9 cellular contexts compared by ENCODE assay signal in the genomic region with DNA sequence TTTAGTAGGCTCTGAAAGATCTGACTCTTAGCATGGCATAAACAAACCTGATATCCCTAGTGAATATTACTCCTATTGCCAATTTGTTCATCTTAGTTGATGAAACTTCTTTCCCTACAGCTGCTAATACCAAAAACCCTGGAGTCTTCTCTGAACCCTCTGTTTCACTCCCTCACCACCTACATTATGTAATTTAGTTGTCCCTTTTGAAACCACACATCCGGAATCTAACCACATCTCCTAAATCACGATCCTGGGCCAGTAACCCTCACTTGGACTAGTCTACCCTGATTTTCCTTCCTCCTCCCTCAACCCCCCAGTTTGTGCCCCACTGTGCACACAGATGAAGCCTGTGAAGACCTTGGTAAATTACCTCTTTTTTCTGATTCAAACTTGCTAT. TPM values are rescaled to one million over a fixed set of nuclear protein-coding genes. Genes with fewer than 3 reads are reported as not detected.
DNase-seq lines count a peak whose midpoint lies in the region; ATAC-seq and TF ChIP-seq lines count a peak whose summit lies in the region.
"Had no signal": no experiment of that assay in that cellular context is flagged by ENCODE, and none has a peak within 500 bp of the region (broad histone marks: within the 10 kb centered on the region; RNA-seq: fewer than 3 reads in every experiment).

No MANE protein-coding gene starts in this region.

- H3K9me3 ChIP-seq in A673 (ENCODE audit: low read depth, low read length, poor library complexity, severe bottlenecking) (peaks cover 49% of the 10 kb centered on the region), H9 (ENCODE audit: control insufficient read depth, low read depth, low read length) (peaks cover 4% of the 10 kb centered on the region), mesenchymal stem cell (ENCODE audit: control insufficient read depth, low read length) (peaks cover 39% of the 10 kb centered on the region)

- H2AK5ac ChIP-seq in H9 (ENCODE audit: insufficient read length, low read length) (no peak overlapping the region), mesenchymal stem cell (ENCODE audit: low read length, severe bottlenecking) (no peak overlapping the region)

- no peak for TF ChIP-seq CTCF in A673 (conservative IDR thresholded peaks at IDR 0.05; ENCODE audit: low read depth, low read length)
- no peak for TF ChIP-seq CTCF in H9 (conservative IDR thresholded peaks at IDR 0.05)
- TF ChIP-seq CTCF in astrocyte of the spinal cord (IDR thresholded peaks at IDR 0.05; ENCODE audit: low read depth, low read length) = no peak

- peak overlapping the region; percentile 66 for H3K27ac ChIP-seq in A673 (ENCODE audit: low read depth, low read length, poor library complexity, severe bottlenecking)
- H3K27ac ChIP-seq in H9 (ENCODE audit: insufficient read length, low read depth, low read length) = no peak overlapping the region
- no peak overlapping the region for H3K27ac ChIP-seq in mesenchymal stem cell (ENCODE audit: low read length, poor library complexity, severe bottlenecking)

- BruUV-seq in A673 (replicated peaks; lab: Mats Ljungman, UMichigan) = no TSS peak

- in situ Hi-C loops in astrocyte of the spinal cord (cut with HindIII; ENCODE audit: low sequenced_read_pairs) = no loop called here

- H3K9ac ChIP-seq in H9 (ENCODE audit: extremely low read depth, insufficient read length, low read length) (peak overlapping the region; percentile 70), mesenchymal stem cell (ENCODE audit: low read length) (peak overlapping the region; percentile 94)

- H3K27me3 Mint-ChIP-seq in H9 (ENCODE audit: low read depth) = peaks cover 2% of the 10 kb centered on the region; the same call in 1 of the 2 replicates

- H3K27me3 ChIP-seq in A673 (replicated peaks; ENCODE audit: insufficient read depth, low read depth, low read length, poor library complexity) (no peaks in the 10 kb centered on the region), H9 (ENCODE audit: insufficient read depth, low read length) (no peaks in the 10 kb centered on the region), mesenchymal stem cell (ENCODE audit: control insufficient read depth in 1 of 2, insufficient read depth in 1 of 2, low read length in 2 of 2) (no peaks in the 10 kb centered on the region)

- H3K4me2 ChIP-seq in H9 (ENCODE audit: insufficient read depth, insufficient read length, low read length) = peak overlapping the region; percentile 92
- H3K4me2 ChIP-seq in mesenchymal stem cell (ENCODE audit: low read length, poor library complexity, severe bottlenecking) = peak overlapping the region; percentile 87

- H3K56ac ChIP-seq in H9 (ENCODE audit: insufficient read length, low read depth, low read length) = no peak overlapping the region

- peaks cover 12 to 15% of the 10 kb centered on the region in 2 experiments for H3K4me1 Mint-ChIP-seq in H9

- peaks cover 21 to 67% of the 10 kb centered on the region in 2 experiments for H3K9me3 Mint-ChIP-seq in H9

- POLR2A ChIA-PET in A673 (lab: Charles Lee; ENCODE audit: low non-redundant PET) = no interaction called here

- H3K27ac Mint-ChIP-seq in H9 = peak overlapping the region in 1 of 3 experiments; percentile 3; a peak in 2 of 7 replicates

- peaks cover 34 to 54% (median 40%) of the 10 kb centered on the region in 3 experiments for H3K36me3 Mint-ChIP-seq in H9 (ENCODE audit: insufficient read depth in 1 of 3, low read depth in 3 of 3)

- H3K79me1 ChIP-seq in H9 (ENCODE audit: insufficient read depth, low read depth, low read length, poor library complexity, severe bottlenecking) (peaks cover 10% of the 10 kb centered on the region), mesenchymal stem cell (replicated peaks; ENCODE audit: low read length, poor library complexity, severe bottlenecking) (peaks cover 34% of the 10 kb centered on the region)

- H4K5ac ChIP-seq in H9 (ENCODE audit: insufficient read length, low read depth, low read length) = no peak overlapping the region

- H2BK5ac ChIP-seq in H9 (ENCODE audit: insufficient read length, low read length) (no peak overlapping the region), mesenchymal stem cell (ENCODE audit: low read depth, low read length, poor library complexity, severe bottlenecking) (no peak overlapping the region)

- no peak overlapping the region for H4K8ac ChIP-seq in H9 (replicated peaks; ENCODE audit: insufficient read length, low read depth, low read length)
- no peak overlapping the region for H4K8ac ChIP-seq in mesenchymal stem cell (ENCODE audit: low read length)

- H3K4me1 ChIP-seq in A673 (ENCODE audit: insufficient read depth, low read length, poor library complexity, severe bottlenecking) (no peaks in the 10 kb centered on the region), H9 (ENCODE audit: insufficient read depth, low read length) (no peaks in the 10 kb centered on the region), mesenchymal stem cell (ENCODE audit: control insufficient read depth, insufficient read depth, low read depth, low read length) (peaks cover 7% of the 10 kb centered on the region)

- no peak overlapping the region for H3K23ac ChIP-seq in H9 (ENCODE audit: insufficient read length, low read depth, low read length)
- H3K23ac ChIP-seq in mesenchymal stem cell (ENCODE audit: low read length in 2 of 2) = no peak overlapping the region

- no peak overlapping the region for H2BK12ac ChIP-seq in H9 (ENCODE audit: insufficient read length, low read depth, low read length)
- H2BK12ac ChIP-seq in mesenchymal stem cell (ENCODE audit: low read length in 2 of 2) = no peak overlapping the region

- peaks cover 8% of the 10 kb centered on the region for H3K23me2 ChIP-seq in H9 (ENCODE audit: insufficient read length, low read depth, low read length, poor library complexity, severe bottlenecking)

- no CpG with 5 or more reads among the region's 2 CpGs for WGBS in H9 (ENCODE audit: extremely low coverage, insufficient read length, low lambda C conversion rate)
- 98% methylated on average over 2 of the region's 2 CpGs for WGBS in mesenchymal stem cell

- H2BK20ac ChIP-seq in H9 (ENCODE audit: low read depth, low read length, poor library complexity, severe bottlenecking) = no peak overlapping the region

- H2AFZ ChIP-seq in H9 (ENCODE audit: low read length) = no peak overlapping the region
- no peak overlapping the region for H2AFZ ChIP-seq in mesenchymal stem cell (ENCODE audit: low read depth, low read length)

- intact Hi-C loops in A673 (cut with micrococcal nuclease; ENCODE audit: unreplicated experiment) = no loop called here

- H3K18ac ChIP-seq in H9 (ENCODE audit: insufficient read length, low read depth, low read length) (no peak overlapping the region), mesenchymal stem cell (ENCODE audit: low read depth in 1 of 2, low read length in 2 of 2) (no peak overlapping the region)

- H2BK120ac ChIP-seq in H9 (ENCODE audit: low read depth, low read length, poor library complexity, severe bottlenecking) (no peak overlapping the region), mesenchymal stem cell (ENCODE audit: low read depth, low read length) (no peak overlapping the region)

- H3T11ph ChIP-seq in H9 (ENCODE audit: low read length) = no peak overlapping the region

- H3K4me3 ChIP-seq in A673 (ENCODE audit: low read depth, low read length, poor library complexity, severe bottlenecking) = peak overlapping the region; percentile 72
- peak overlapping the region; percentile 85 for H3K4me3 ChIP-seq in astrocyte of the spinal cord (ENCODE audit: low read depth, low read length)
- H3K4me3 ChIP-seq in mesenchymal stem cell (ENCODE audit: insufficient read depth in 1 of 2, low read depth in 1 of 2, low read length in 2 of 2) = peak overlapping the region in 1 of 2 experiments; percentile 95

- H4K20me1 ChIP-seq in H9 (ENCODE audit: control insufficient read depth, insufficient read depth, insufficient read length) = no peaks in the 10 kb centered on the region

- ATAC-seq in GM18498 (IDR thresholded peaks at IDR 0.05; ENCODE audit: unreplicated experiment) (no peak), HG02973 (IDR thresholded peaks at IDR 0.05; ENCODE audit: unreplicated experiment) (no peak), HG03045 (IDR thresholded peaks at IDR 0.05; ENCODE audit: unreplicated experiment) (no peak)

- peaks cover 35% of the 10 kb centered on the region for H3K79me2 ChIP-seq in H9 (ENCODE audit: insufficient read depth, low read length)

- H2BK15ac ChIP-seq in H9 (ENCODE audit: low read depth, low read length) (no peak overlapping the region), mesenchymal stem cell (ENCODE audit: low read depth, poor library complexity, severe bottlenecking) (no peak overlapping the region)

- H4K91ac ChIP-seq in H9 (ENCODE audit: insufficient read length, low read depth, low read length) (no peak overlapping the region), mesenchymal stem cell (ENCODE audit: low read length) (no peak overlapping the region)

- CTCF ChIA-PET in A673 (lab: Charles Lee) = no interaction called here

- H3K4me3 Mint-ChIP-seq in H9 = peak overlapping the region; percentile 93

- H3K14ac ChIP-seq in H9 (ENCODE audit: insufficient read depth, low read length) (no peak overlapping the region), mesenchymal stem cell (ENCODE audit: low read length in 2 of 2) (no peak overlapping the region)

- DNase-seq in A673 (ENCODE audit: low spot score) = no peak
- no peak for DNase-seq in H9
- DNase-seq in astrocyte of the spinal cord (ENCODE audit: low read depth, low spot score) = no peak
- no peak for DNase-seq in mesenchymal stem cell
- DNase-seq in hepatic stellate cell (ENCODE audit: low spot score) = no peak
- DNase-seq: NCI-H2029 had no signal

- H3K36me3 ChIP-seq in A673 (ENCODE audit: insufficient read depth, low read length, poor library complexity, severe bottlenecking) = peaks cover 27% of the 10 kb centered on the region
- H3K36me3 ChIP-seq in mesenchymal stem cell (ENCODE audit: control insufficient read depth in 1 of 2, insufficient read depth in 2 of 2, low read depth in 1 of 2, low read length in 2 of 2) = peaks cover 26 to 31% of the 10 kb centered on the region in 2 experiments

- H3K4ac ChIP-seq in H9 (ENCODE audit: low read depth, low read length) (no peak overlapping the region), mesenchymal stem cell (ENCODE audit: low read depth in 1 of 2, low read length in 2 of 2) (no peak overlapping the region)

RNA-seq across cellular contexts. Expression of a gene that starts 1.2 kb away (rescaled TPM):
- total RNA-seq in A673 (2021) = 9.5 and 11.0 TPM in 2 replicates
- 11.9 and 12.3 TPM in 2 replicates for total RNA-seq in H9 (2021)
- polyA plus RNA-seq in mesenchymal stem cell (2013, experiment 1 of 2) = 2.8 TPM
- 2.9 TPM for polyA plus RNA-seq in mesenchymal stem cell (2013, experiment 2 of 2)

RNA-seq across cellular contexts. Expression of a gene that starts 11.1 kb away (rescaled TPM):
- total RNA-seq in A673 (2021) (16.9 and 22.9 TPM in 2 replicates), H9 (2021) (25.1 and 26.2 TPM in 2 replicates)
- 1.1 TPM for polyA plus RNA-seq in mesenchymal stem cell (2013, experiment 1 of 2)
- 1.6 TPM for polyA plus RNA-seq in mesenchymal stem cell (2013, experiment 2 of 2)

RNA-seq across cellular contexts. Expression of a gene that starts 28.0 kb away (rescaled TPM):
- total RNA-seq in A673 (2021) (0.43 TPM in 1 of 2 replicates, not detected in the other), H9 (2021) (0.26 and 0.33 TPM in 2 replicates)
- 1.2 TPM for polyA plus RNA-seq in mesenchymal stem cell (2013, experiment 1 of 2)
- polyA plus RNA-seq in mesenchymal stem cell (2013, experiment 2 of 2) = 1.0 TPM

RNA-seq across cellular contexts. Expression of a gene that starts 29.9 kb away (rescaled TPM):
- total RNA-seq in A673 (2021) (14.1 and 17.4 TPM in 2 replicates), H9 (2021) (22.1 and 22.2 TPM in 2 replicates)
- 3.3 TPM for polyA plus RNA-seq in mesenchymal stem cell (2013, experiment 1 of 2)
- 3.4 TPM for polyA plus RNA-seq in mesenchymal stem cell (2013, experiment 2 of 2)

RNA-seq across cellular contexts. Expression of a gene that starts 56.3 kb away (rescaled TPM):
- 16.7 and 17.8 TPM in 2 replicates for total RNA-seq in A673 (2021)
- 13.4 and 14.1 TPM in 2 replicates for total RNA-seq in H9 (2021)
- polyA plus RNA-seq in mesenchymal stem cell (2013, experiment 1 of 2) = 5.3 TPM
- polyA plus RNA-seq in mesenchymal stem cell (2013, experiment 2 of 2) = 4.8 TPM
